In the genomic region with DNA sequence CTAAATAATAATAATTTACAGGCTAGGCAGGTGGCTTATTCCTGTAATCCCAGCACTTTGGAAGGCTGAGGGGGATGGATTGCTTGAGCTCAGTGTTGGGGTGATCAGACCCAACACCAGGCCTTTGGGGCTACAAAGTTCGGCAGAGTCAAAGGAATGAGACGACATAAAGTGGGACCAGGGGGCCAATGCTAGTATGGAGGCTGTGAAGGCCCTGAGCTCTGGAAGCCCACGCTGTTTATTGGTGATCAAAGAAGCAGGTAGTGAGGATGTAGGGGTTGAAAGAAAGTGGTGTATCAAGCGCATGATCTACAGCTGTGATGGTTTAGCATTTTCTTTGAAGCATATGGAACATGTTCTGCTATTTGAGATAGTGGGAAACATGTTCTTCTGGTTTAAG, we compare ENCODE assay signal across 31 cellular contexts. TPM values are rescaled to one million over a fixed set of nuclear protein-coding genes. Genes with fewer than 3 reads are reported as not detected.
DNase-seq lines count a peak whose midpoint lies in the region; ATAC-seq, FAIRE-seq and TF ChIP-seq lines count a peak whose summit lies in the region.
"Had no signal": no experiment of that assay in that cellular context is flagged by ENCODE, and none has a peak within 500 bp of the region (broad histone marks: within the 10 kb centered on the region; RNA-seq: fewer than 3 reads in every experiment).

No MANE protein-coding gene starts in this region.

- TF ChIP-seq CTCF in HEK293 (tag by site-specific recombination; IDR thresholded peaks at IDR 0.05): no peak
- TF ChIP-seq CTCF in bronchial epithelial cell (IDR thresholded peaks at IDR 0.05; ENCODE audit: insufficient read depth, low read length, severe bottlenecking): no peak

- H3K36me3 ChIP-seq in HEK293 (ENCODE audit: control insufficient read depth in 2 of 2, insufficient read depth in 1 of 2, low read length in 2 of 2) (no peaks in the 10 kb centered on the region), bronchial epithelial cell (ENCODE audit: control insufficient read depth, insufficient read depth, low read length) (no peaks in the 10 kb centered on the region), mesendoderm (ENCODE audit: control insufficient read depth, insufficient read depth, low read length) (no peaks in the 10 kb centered on the region)
- H3K36me3 ChIP-seq: prostate gland had no signal

- H4K8ac ChIP-seq in mesendoderm (ENCODE audit: low read depth, low read length): no peak overlapping the region

- no peak for ATAC-seq in GM21576 (IDR thresholded peaks at IDR 0.05; ENCODE audit: unreplicated experiment)
- ATAC-seq: activated T-helper 17 cell treated with anti-CD3 and anti-CD28 coated beads, Interleukin-2, amount 50 U/mL, for 72 hours; left ventricle myocardium superior; sciatic nerve had no signal

- H3K18ac ChIP-seq in mesendoderm (ENCODE audit: low read length): no peak overlapping the region

- DNase-seq in Caki2 (ENCODE audit: low read depth) (peak; percentile 14), bronchial epithelial cell (ENCODE audit: low read depth) (no peak), mesendoderm (peak; percentile 28), T-helper 2 cell (no peak), SW 1271 (lab: John Stamatoyannopoulos, UW) (no peak)
- DNase-seq: activated CD4-positive, alpha-beta T cell treated with anti-CD3 and anti-CD28 coated beads for 4 hours; activated naive CD4-positive, alpha-beta T cell treated with anti-CD3 and anti-CD28 coated beads, Interleukin-2, amount 10 ng/mL, durations not matched to agents 7 days and 5 days; amygdala; CD8-positive, alpha-beta memory T cell; IMR-90; left ventricle myocardium superior; naive B cell; NCI-H1105; NCI-H1930; NCI-H69; SIG-M5; stimulated activated CD4-positive, alpha-beta T cell treated with anti-CD3 and anti-CD28 coated beads, Interleukin-12 subunit alpha, Interleukin-12 subunit beta, amount 100 ng/mL, for 4 hours; stimulated activated CD4-positive, alpha-beta T cell treated with anti-CD3 and anti-CD28 coated beads, Interleukin-2, amount 100 ng/mL, for 48 hours; T-helper 9 cell; tibial artery had no signal

- no peaks in the 10 kb centered on the region for H3K9me3 ChIP-seq in HEK293 (ENCODE audit: control insufficient read depth, insufficient read depth, low read depth, low read length)
- H3K9me3 ChIP-seq: prostate gland had no signal

- H2AK5ac ChIP-seq in mesendoderm (ENCODE audit: low read length): no peak overlapping the region

- in situ Hi-C loops in Caki2 (cut with HindIII; ENCODE audit: low pct_unique_long_range_greater_than_20kb, low sequenced_read_pairs): no loop called here

- H2BK120ac ChIP-seq in mesendoderm (ENCODE audit: low read depth, low read length): no peak overlapping the region

- CTCF ChIA-PET in HEK293 (lab: Yijun Ruan, JAX): no interaction called here

- no peak overlapping the region for H3K4me3 ChIP-seq in HEK293 (ENCODE audit: low read depth, low read length)
- no peak overlapping the region for H3K4me3 ChIP-seq in bronchial epithelial cell (ENCODE audit: low read depth, low read length)
- no peak overlapping the region for H3K4me3 ChIP-seq in mesendoderm (ENCODE audit: low read length)
- H3K4me3 ChIP-seq: prostate gland, tibial artery, vagina had no signal

- H3K9ac ChIP-seq in mesendoderm (ENCODE audit: low read length): no peak overlapping the region

- peaks cover 12% of the 10 kb centered on the region; the same call in 1 of the 2 replicates for H3K4me1 ChIP-seq in HEK293 (ENCODE audit: control insufficient read depth, insufficient read depth, low read length)
- no peaks in the 10 kb centered on the region for H3K4me1 ChIP-seq in mesendoderm (ENCODE audit: control insufficient read depth, low read depth, low read length)
- H3K4me1 ChIP-seq: prostate gland had no signal

- H3K27me3 ChIP-seq in bronchial epithelial cell (ENCODE audit: control insufficient read depth, insufficient read depth, low read length) (no peaks in the 10 kb centered on the region), mesendoderm (ENCODE audit: insufficient read depth, low read length, poor library complexity) (no peaks in the 10 kb centered on the region)
- H3K27me3 ChIP-seq: tibial artery, vagina had no signal

- H3K56ac ChIP-seq in mesendoderm (ENCODE audit: low read length): no peak overlapping the region

- no peak overlapping the region for H4K5ac ChIP-seq in mesendoderm (ENCODE audit: low read length)

- H3K27ac ChIP-seq in HEK293 (ENCODE audit: extremely low read depth, low read depth, low read length) (no peak overlapping the region), mesendoderm (ENCODE audit: low read depth, low read length) (no peak overlapping the region)
- H3K27ac ChIP-seq: prostate gland, tibial artery, vagina, VCaP had no signal

- no peak overlapping the region for H3K4ac ChIP-seq in mesendoderm (ENCODE audit: low read depth, low read length)

- POLR2A ChIA-PET in HEK293 (lab: Yijun Ruan, JAX): no interaction called here

- no peak overlapping the region for H2BK15ac ChIP-seq in mesendoderm (replicated peaks; ENCODE audit: low read depth)

- H3K79me1 ChIP-seq in mesendoderm (ENCODE audit: low read length): no peaks in the 10 kb centered on the region

- no peak overlapping the region for H2BK5ac ChIP-seq in mesendoderm (ENCODE audit: low read length)

- peak; percentile 62 for FAIRE-seq in bronchial epithelial cell (lab: Jason Lieb, UNC)
- FAIRE-seq: G401.6, keratinocyte had no signal

- H3K4me2 ChIP-seq in mesendoderm (ENCODE audit: low read length): no peak overlapping the region

- no peak overlapping the region for H3K23ac ChIP-seq in mesendoderm (ENCODE audit: low read length)

- H3K79me2 ChIP-seq in mesendoderm (ENCODE audit: control insufficient read depth, insufficient read depth, low read length): no peaks in the 10 kb centered on the region

- WGBS in mesendoderm (ENCODE audit: extremely low coverage, insufficient coverage, low lambda C conversion rate): no CpG with 5 or more reads among the region's 4 CpGs

TF ChIP-seq in HEK293, 187 proteins besides CTCF, POLR2A, EP300 and RAD21:
- TF ChIP-seq ZNF10 (tag by site-specific recombination; IDR thresholded peaks at IDR 0.05): no peak
- 0 out of 2 replicates have a peak, but pooled peaks have one; percentile 24 for TF ChIP-seq ZNF610 (tag by site-specific recombination; IDR thresholded peaks at IDR 0.05; ENCODE audit: borderline replicate concordance)
TF ChIP-seq in HEK293: peak in this region for 1.

RNA-seq across cellular contexts. Expression of gene BTBD8, which starts 5.6 kb away (rescaled TPM):
- 0.43 and 3.6 TPM in 2 replicates for total RNA-seq in Caki2 (2014; rRNA removed; shearing (Covaris generic); ENCODE audit: low replicate concordance)
- total RNA-seq in bronchial epithelial cell: 2.6 and 4.1 TPM in 2 replicates
- 0.58 TPM for polyA plus RNA-seq in mesendoderm (2013, experiment 1 of 2)
- polyA plus RNA-seq in mesendoderm (2013, experiment 2 of 2): 0.49 TPM

RNA-seq across cellular contexts. Expression of gene SETSIP, which starts 10.5 kb away (rescaled TPM):
- not detected in 2 replicates for total RNA-seq in Caki2 (2014; rRNA removed; shearing (Covaris generic); ENCODE audit: low replicate concordance)
- total RNA-seq in bronchial epithelial cell: 0.13 and 0.26 TPM in 2 replicates
- polyA plus RNA-seq in mesendoderm (2013, experiment 1 of 2): 0.94 TPM
- 1.1 TPM for polyA plus RNA-seq in mesendoderm (2013, experiment 2 of 2)
- total RNA-seq: activated T-helper 17 cell treated with anti-CD3 and anti-CD28 coated beads, Interleukin-2, amount 50 U/mL, for 72 hours; IMR-90; left ventricle myocardium superior; mesothelial cell of epicardium; prostate gland; sciatic nerve; vagina had no signal
- polyA plus RNA-seq: BJ; CD8-positive, alpha-beta memory T cell; IMR-90 had no signal

RNA-seq across cellular contexts. Expression of gene EPHX4, which starts 55.9 kb away (rescaled TPM):
- total RNA-seq in Caki2 (2014; rRNA removed; shearing (Covaris generic); ENCODE audit: low replicate concordance): not detected in 2 replicates
- 0.13 and 0.26 TPM in 2 replicates for total RNA-seq in bronchial epithelial cell
- 0.86 TPM for polyA plus RNA-seq in mesendoderm (2013, experiment 1 of 2)
- polyA plus RNA-seq in mesendoderm (2013, experiment 2 of 2): 1.0 TPM
- total RNA-seq: activated T-helper 17 cell treated with anti-CD3 and anti-CD28 coated beads, Interleukin-2, amount 50 U/mL, for 72 hours; vagina had no signal
- polyA plus RNA-seq: BJ had no signal

Comparison
In these comparisons a context has a peak if more than half of its experiments do, and no peak if none do; other contexts are left out.
1. DNase-seq: peak in Caki2 (single experiment) and mesendoderm (single experiment); none in bronchial epithelial cell (single experiment), T-helper 2 cell (0 of 5) and SW 1271 (0 of 2).